Comparison of ENCODE assay signal across 1 cellular context in genomic region chr3:9581742-9582141, GRCh38.
TF ChIP-seq lines count a peak whose summit lies in the region.

No MANE protein-coding gene starts in this region.

TF ChIP-seq in H1, 55 proteins besides CTCF, POLR2A, EP300 and RAD21:
- no peak for TF ChIP-seq BACH1 (IDR thresholded peaks at IDR 0.05; ENCODE audit: low read length)
- no peak for TF ChIP-seq SP1 (IDR thresholded peaks at IDR 0.05; ENCODE audit: low read depth, low read length)
- TF ChIP-seq HDAC6 (IDR thresholded peaks at IDR 0.05; ENCODE audit: low read depth, low read length) = no peak
- TF ChIP-seq MAFK (IDR thresholded peaks at IDR 0.05; ENCODE audit: low read depth, low read length) = no peak
- no peak for TF ChIP-seq POLR2AphosphoS5 (IDR thresholded peaks at IDR 0.05; ENCODE audit: low read depth, low read length)
- no peak for TF ChIP-seq SUZ12 (IDR thresholded peaks at IDR 0.05; ENCODE audit: low read length)
- no peak for TF ChIP-seq GTF2F1 (IDR thresholded peaks at IDR 0.05; ENCODE audit: borderline replicate concordance, low read depth, low read length)
- no peak for TF ChIP-seq RNF2 (IDR thresholded peaks at IDR 0.05; ENCODE audit: borderline replicate concordance, low read depth, low read length, missing control alignments, poor library complexity, severe bottlenecking)
